Comparison of ENCODE assay signal across 20 cellular contexts in the genomic region with DNA sequence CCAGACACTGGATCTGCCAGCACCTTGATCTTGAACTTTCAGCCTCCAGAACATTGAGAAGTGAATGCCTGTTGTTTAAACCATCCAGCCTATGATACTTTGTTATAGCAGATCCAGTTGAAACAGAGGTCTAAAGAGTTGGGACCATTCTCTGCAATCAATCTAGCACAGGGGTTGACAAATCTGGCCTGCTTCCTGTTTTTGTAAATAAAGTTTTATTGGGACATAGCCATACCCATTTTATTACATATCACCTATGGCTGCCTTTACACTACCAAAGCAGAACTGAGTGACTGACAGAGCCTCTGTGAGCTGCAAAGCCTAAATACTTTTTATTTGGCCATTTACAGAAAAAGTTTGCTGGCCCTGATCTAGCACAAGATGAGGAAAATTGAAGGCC.
"Had no signal": no experiment of that assay in that cellular context is flagged by ENCODE, and none has a peak within 500 bp of the region (broad histone marks: within the 10 kb centered on the region; RNA-seq: fewer than 3 reads in every experiment).

No MANE protein-coding gene starts in this region.

- H3K27ac Mint-ChIP-seq: dendritic cell treated with granulocyte-macrophage colony-stimulating factor and Interleukin-4, amounts not matched to agents 40 ng/mL and 50 ng/mL, for 4 days; effector memory CD8-positive, alpha-beta T cell; mesothelial cell of epicardium had no signal

- H3K27me3 ChIP-seq: colonic mucosa, esophagus muscularis mucosa, foreskin keratinocyte, gastroesophageal sphincter, heart left ventricle, left lung had no signal

- H3K27ac ChIP-seq: colonic mucosa, esophagus muscularis mucosa, foreskin keratinocyte, gastroesophageal sphincter, heart left ventricle, left lung, lower lobe of right lung had no signal

- FAIRE-seq: endothelial cell of umbilical vein, frontal cortex, islet of Langerhans, keratinocyte had no signal

- H3K36me3 Mint-ChIP-seq: mesothelial cell of epicardium had no signal

- H3K4me1 Mint-ChIP-seq: mesothelial cell of epicardium had no signal

- H3K4me1 ChIP-seq: colonic mucosa, esophagus muscularis mucosa, foreskin keratinocyte, gastroesophageal sphincter, heart left ventricle, left lung, lower lobe of right lung had no signal

- H3K4me3 ChIP-seq: colonic mucosa, esophagus muscularis mucosa, gastroesophageal sphincter, heart left ventricle, left lung, lower lobe of right lung had no signal

- H3K36me3 ChIP-seq: colonic mucosa, esophagus muscularis mucosa, gastroesophageal sphincter, heart left ventricle, left lung, lower lobe of right lung had no signal

- DNase-seq: cortex of kidney; effector CD8-positive, alpha-beta T cell; effector memory CD8-positive, alpha-beta T cell; foreskin keratinocyte; heart left ventricle; hippocampal formation; left cardiac atrium; left ventricle myocardium superior; mesenchymal stem cell had no signal

- H3K4me3 Mint-ChIP-seq: dendritic cell treated with granulocyte-macrophage colony-stimulating factor and Interleukin-4, amounts not matched to agents 40 ng/mL and 50 ng/mL, for 4 days; effector memory CD8-positive, alpha-beta T cell; mesothelial cell of epicardium had no signal

- H3K9me3 ChIP-seq: colonic mucosa had no signal

- ATAC-seq: effector memory CD8-positive, alpha-beta T cell; foreskin keratinocyte; gastroesophageal sphincter; left cardiac atrium; left lung; left ventricle myocardium superior; lower lobe of right lung had no signal
